15 cellular contexts compared by ENCODE assay signal in the genomic region with DNA sequence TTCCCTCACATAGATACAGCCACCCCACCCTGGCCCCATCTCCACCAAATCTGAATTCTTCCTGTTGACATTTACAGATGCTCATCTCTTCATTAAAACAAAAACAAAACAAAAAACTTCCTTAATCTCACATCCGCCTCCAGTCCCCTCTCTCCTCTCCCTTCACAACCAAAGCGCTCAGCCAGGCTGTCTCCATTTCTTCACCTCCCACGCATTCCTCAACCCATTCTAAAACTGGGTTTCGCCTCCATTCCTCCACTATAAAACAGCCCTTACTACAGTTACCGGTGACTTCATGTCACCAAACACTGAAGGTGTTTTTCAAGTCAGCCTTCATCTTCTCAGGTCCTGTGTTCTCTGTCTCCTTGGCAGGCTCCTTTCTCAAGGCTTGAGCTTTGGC. TPM values are rescaled to one million over a fixed set of nuclear protein-coding genes. Genes with fewer than 3 reads are reported as not detected.
DNase-seq lines count a peak whose midpoint lies in the region; ATAC-seq and TF ChIP-seq lines count a peak whose summit lies in the region.
"Had no signal": no experiment of that assay in that cellular context is flagged by ENCODE, and none has a peak within 500 bp of the region (broad histone marks: within the 10 kb centered on the region; RNA-seq: fewer than 3 reads in every experiment).

No MANE protein-coding gene starts in this region.

- H3K4me2 ChIP-seq in IMR-90 (ENCODE audit: low read depth, low read length) (peak overlapping the region; percentile 44; the same call in 1 of the 2 replicates), fibroblast of lung (ENCODE audit: extremely low read depth, insufficient read depth, low read length) (peak overlapping the region; percentile 64)

- no peaks in the 10 kb centered on the region for H3K9me3 ChIP-seq in CD4-positive, CD25-positive, alpha-beta regulatory T cell (ENCODE audit: control insufficient read depth in 2 of 2, low read length in 2 of 2)
- no peaks in the 10 kb centered on the region for H3K9me3 ChIP-seq in IMR-90 (ENCODE audit: control insufficient read depth, insufficient read depth, low read length)
- H3K9me3 ChIP-seq in fibroblast of lung (ENCODE audit: control insufficient read depth, insufficient read depth, low read depth, low read length) = no peaks in the 10 kb centered on the region

- H4K5ac ChIP-seq in IMR-90 (ENCODE audit: low read depth, low read length) = no peak overlapping the region

- H3K4me1 Mint-ChIP-seq in CD4-positive, CD25-positive, alpha-beta regulatory T cell = peaks cover 0 to 16% (median 8%) of the 10 kb centered on the region in 4 donors
- H3K4me1 Mint-ChIP-seq in activated CD8-positive, alpha-beta T cell treated with anti-CD3 and anti-CD28 coated beads, Interleukin-2, amount 10 ng/mL, durations not matched to agents 7 days and 5 days (ENCODE audit: low read depth) = no peaks in the 10 kb centered on the region

- H3K79me1 ChIP-seq in IMR-90 (ENCODE audit: low read depth in 1 of 2, low read length in 2 of 2) = peaks cover 12 to 33% of the 10 kb centered on the region in 2 experiments

- H3K4ac ChIP-seq in IMR-90 (ENCODE audit: low read depth, low read length) = peak overlapping the region; percentile 48; the same call in 1 of the 2 replicates

- H3K9ac ChIP-seq in IMR-90 (ENCODE audit: low read depth, low read length) (no peak overlapping the region), fibroblast of lung (ENCODE audit: insufficient read depth, low read length) (no peak overlapping the region)

- H3K27ac ChIP-seq in CD4-positive, CD25-positive, alpha-beta regulatory T cell (ENCODE audit: insufficient read depth, low read length, poor library complexity, severe bottlenecking) = no peak overlapping the region
- no peak overlapping the region for H3K27ac ChIP-seq in IMR-90 (ENCODE audit: insufficient read depth, low read length)
- no peak overlapping the region for H3K27ac ChIP-seq in fibroblast of lung (ENCODE audit: insufficient read depth, low read length)

- no peak overlapping the region for H2BK5ac ChIP-seq in IMR-90 (ENCODE audit: low read depth, low read length, poor library complexity, severe bottlenecking)

- peak overlapping the region; percentile 15 to 84; a peak in 2 of 4 replicates for H4K8ac ChIP-seq in IMR-90 (ENCODE audit: low read depth in 2 of 2, low read length in 2 of 2)

- intact Hi-C loops in IMR-90 (cut with micrococcal nuclease) = no loop called here

- in situ Hi-C loops in IMR-90 (cut with MboI; ENCODE audit: low sequenced_read_pairs) = no loop called here

- H3K4me3 ChIP-seq in CD4-positive, CD25-positive, alpha-beta regulatory T cell (ENCODE audit: low read depth, low read length) = no peak overlapping the region
- no peak overlapping the region for H3K4me3 ChIP-seq in IMR-90 (ENCODE audit: insufficient read depth, low read depth, low read length)
- H3K4me3 ChIP-seq in fibroblast of lung (replicated peaks in 1 of 4; ENCODE audit: control extremely low read depth in 1 of 4, insufficient read depth in 1 of 4, low read depth in 3 of 4, low read length in 4 of 4) = peak overlapping the region in 1 of 4 experiments; percentile 4

- BruUV-seq in IMR-90 (replicated peaks; lab: Mats Ljungman, UMichigan) = no TSS peak

- peak overlapping the region; percentile 75 for H3K23ac ChIP-seq in IMR-90 (ENCODE audit: low read depth, low read length)

- no peak overlapping the region for H2BK15ac ChIP-seq in IMR-90 (ENCODE audit: low read depth, low read length)

- TF ChIP-seq CTCF in IMR-90 (conservative IDR thresholded peaks at IDR 0.05; ENCODE audit: low read depth, low read length) (no peak), fibroblast of lung (conservative IDR thresholded peaks at IDR 0.05 in 1 of 2, IDR thresholded peaks at IDR 0.05 in 1 of 2; ENCODE audit: low read depth in 1 of 2, low read length in 2 of 2) (no peak), omental fat pad (IDR thresholded peaks at IDR 0.05) (no peak)

- CTCF ChIA-PET in IMR-90 (lab: Yijun Ruan, JAX) = no interaction called here
- CTCF ChIA-PET in activated CD8-positive, alpha-beta T cell treated with anti-CD3 and anti-CD28 coated beads, Interleukin-2, amount 10 ng/mL, durations not matched to agents 7 days and 5 days (lab: Charles Lee) = interaction anchor here (0.8 kb wide), 1 partner anchor 9 kb away, joined by 3 read pairs; no protein-coding TSS in a partner anchor

- H2AK5ac ChIP-seq in IMR-90 (ENCODE audit: low read depth, low read length) = peak overlapping the region; percentile 52; the same call in 1 of the 2 replicates

- H3K4me1 ChIP-seq in CD4-positive, CD25-positive, alpha-beta regulatory T cell (ENCODE audit: control insufficient read depth, insufficient read depth, low read length, poor library complexity, severe bottlenecking) = peaks cover 5% of the 10 kb centered on the region
- H3K4me1 ChIP-seq in IMR-90 (ENCODE audit: control insufficient read depth, insufficient read depth, low read length) (peaks cover 13% of the 10 kb centered on the region; the same call in 1 of the 2 replicates), fibroblast of lung (ENCODE audit: control insufficient read depth, extremely low read depth, insufficient read depth, low read length) (peaks cover 14% of the 10 kb centered on the region)

- H3K9me1 ChIP-seq in IMR-90 (ENCODE audit: insufficient read depth, low read length) = peaks cover 7% of the 10 kb centered on the region; the same call in 1 of the 2 replicates

- peak overlapping the region; percentile 58 for H2AK9ac ChIP-seq in IMR-90 (replicated peaks; ENCODE audit: low read depth, low read length, poor library complexity)

- no peaks in the 10 kb centered on the region for H3K9me3 Mint-ChIP-seq in CD4-positive, CD25-positive, alpha-beta regulatory T cell
- no peaks in the 10 kb centered on the region for H3K9me3 Mint-ChIP-seq in activated CD8-positive, alpha-beta T cell treated with anti-CD3 and anti-CD28 coated beads, Interleukin-2, amount 10 ng/mL, durations not matched to agents 7 days and 5 days (ENCODE audit: insufficient read depth)
- H3K9me3 Mint-ChIP-seq: central memory CD8-positive, alpha-beta T cell; T-helper 2 cell treated with Interferon-gamma antibody and Interleukin-4, amounts not matched to agents 5 μg/mL and 100 μg/mL, for 36 hours had no signal

- no peak for TF ChIP-seq POLR2A in IMR-90 (IDR thresholded peaks at IDR 0.05; ENCODE audit: low read depth, low read length)

- H3K27ac Mint-ChIP-seq in CD4-positive, CD25-positive, alpha-beta regulatory T cell = peak overlapping the region in 2 of 3 donors; percentile 80
- no peak overlapping the region for H3K27ac Mint-ChIP-seq in activated CD8-positive, alpha-beta T cell treated with anti-CD3 and anti-CD28 coated beads, Interleukin-2, amount 10 ng/mL, durations not matched to agents 7 days and 5 days
- H3K27ac Mint-ChIP-seq: T-helper 2 cell treated with Interferon-gamma antibody and Interleukin-4, amounts not matched to agents 5 μg/mL and 100 μg/mL, for 36 hours had no signal

- H3K27me3 ChIP-seq in CD4-positive, CD25-positive, alpha-beta regulatory T cell (ENCODE audit: control insufficient read depth, insufficient read depth, low read length) = no peaks in the 10 kb centered on the region
- H3K27me3 ChIP-seq in IMR-90 (ENCODE audit: control insufficient read depth, insufficient read depth, low read length) (no peaks in the 10 kb centered on the region), fibroblast of lung (ENCODE audit: control insufficient read depth, insufficient read depth, low read length) (no peaks in the 10 kb centered on the region)

- no peak for ATAC-seq in CD4-positive, CD25-positive, alpha-beta regulatory T cell (ENCODE audit: low read depth in 2 of 2)
- ATAC-seq in IMR-90 (ENCODE audit: low read depth) (peak; percentile 30), omental fat pad (ENCODE audit: low FRiP score) (peak; percentile 25), GM21786 (IDR thresholded peaks at IDR 0.05; ENCODE audit: unreplicated experiment) (no peak)
- no peak for ATAC-seq in activated CD8-positive, alpha-beta T cell treated with anti-CD3 and anti-CD28 coated beads, Interleukin-2, amount 10 ng/mL, durations not matched to agents 7 days and 5 days

- H4K91ac ChIP-seq in IMR-90 (ENCODE audit: insufficient read depth, low read depth, low read length) = no peak overlapping the region

- peaks cover 12% of the 10 kb centered on the region; the same call in 1 of the 2 replicates for H4K20me1 ChIP-seq in IMR-90 (ENCODE audit: insufficient read depth, low read length)
- no peaks in the 10 kb centered on the region for H4K20me1 ChIP-seq in fibroblast of lung (ENCODE audit: control insufficient read depth, extremely low read depth, insufficient read depth, low read length)

- POLR2A ChIA-PET in IMR-90 (lab: Charles Lee; ENCODE audit: unreplicated experiment) = no interaction called here
- POLR2A ChIA-PET in activated CD8-positive, alpha-beta T cell treated with anti-CD3 and anti-CD28 coated beads, Interleukin-2, amount 10 ng/mL, durations not matched to agents 7 days and 5 days (lab: Charles Lee) = no interaction called here

- H2AFZ ChIP-seq in IMR-90 (replicated peaks; ENCODE audit: low read length, poor library complexity) (peak overlapping the region; percentile 11), fibroblast of lung (ENCODE audit: low read length) (no peak overlapping the region)

- 71 to 100% methylated on average over 3 to 5 of the region's 5 CpGs for WGBS in IMR-90 (ENCODE audit: extremely low coverage in 2 of 2, insufficient read length in 1 of 2), 2 experiments

- H3K36me3 ChIP-seq in CD4-positive, CD25-positive, alpha-beta regulatory T cell (ENCODE audit: control insufficient read depth, insufficient read depth, low read length) = no peaks in the 10 kb centered on the region
- H3K36me3 ChIP-seq in IMR-90 (ENCODE audit: control insufficient read depth, insufficient read depth, low read length) (peaks cover 1% of the 10 kb centered on the region; the same call in 1 of the 2 replicates), fibroblast of lung (ENCODE audit: control insufficient read depth, insufficient read depth, low read length) (no peaks in the 10 kb centered on the region)

- peak overlapping the region in 2 of 4 donors; percentile 10 to 58 for H3K4me3 Mint-ChIP-seq in CD4-positive, CD25-positive, alpha-beta regulatory T cell
- H3K4me3 Mint-ChIP-seq in activated CD8-positive, alpha-beta T cell treated with anti-CD3 and anti-CD28 coated beads, Interleukin-2, amount 10 ng/mL, durations not matched to agents 7 days and 5 days = no peak overlapping the region
- H3K4me3 Mint-ChIP-seq: central memory CD8-positive, alpha-beta T cell; T-helper 2 cell treated with Interferon-gamma antibody and Interleukin-4, amounts not matched to agents 5 μg/mL and 100 μg/mL, for 36 hours had no signal

- H3K14ac ChIP-seq in IMR-90 (replicated peaks; ENCODE audit: low read depth, low read length) = no peak overlapping the region

- no peaks in the 10 kb centered on the region for H3K36me3 Mint-ChIP-seq in CD4-positive, CD25-positive, alpha-beta regulatory T cell
- no peaks in the 10 kb centered on the region for H3K36me3 Mint-ChIP-seq in activated CD8-positive, alpha-beta T cell treated with anti-CD3 and anti-CD28 coated beads, Interleukin-2, amount 10 ng/mL, durations not matched to agents 7 days and 5 days (ENCODE audit: low read depth)

- TF ChIP-seq RAD21 in IMR-90 (IDR thresholded peaks at IDR 0.05; ENCODE audit: low read length) = no peak

- H3K18ac ChIP-seq in IMR-90 (ENCODE audit: low read depth, low read length) = no peak overlapping the region

- H2BK120ac ChIP-seq in IMR-90 (ENCODE audit: low read depth, low read length) = no peak overlapping the region

- no peak overlapping the region for H2BK20ac ChIP-seq in IMR-90 (ENCODE audit: low read depth, low read length)

- H3K79me2 ChIP-seq in fibroblast of lung (ENCODE audit: control insufficient read depth, insufficient read depth, low read length) = no peaks in the 10 kb centered on the region

- H3K27me3 Mint-ChIP-seq in CD4-positive, CD25-positive, alpha-beta regulatory T cell = peaks cover 4% of the 10 kb centered on the region
- H3K27me3 Mint-ChIP-seq in activated CD8-positive, alpha-beta T cell treated with anti-CD3 and anti-CD28 coated beads, Interleukin-2, amount 10 ng/mL, durations not matched to agents 7 days and 5 days (ENCODE audit: low read depth) = peaks cover 3% of the 10 kb centered on the region

- dilution Hi-C loops in IMR-90 (cut with HindIII; ENCODE audit: low sequenced_read_pairs, unreplicated experiment) = no loop called here

- no peak for DNase-seq in CD4-positive, CD25-positive, alpha-beta regulatory T cell
- DNase-seq in IMR-90 (no peak), fibroblast of lung (ENCODE audit: low read depth in 2 of 2) (peak in 1 of 2 donors; percentile 29), omental fat pad (ENCODE audit: low spot score) (no peak), middle frontal gyrus (ENCODE audit: extremely low spot score, low spot score) (no peak), SW 1271 (lab: John Stamatoyannopoulos, UW) (no peak)
- DNase-seq in activated CD8-positive, alpha-beta T cell treated with anti-CD3 and anti-CD28 coated beads, Interleukin-2, amount 10 ng/mL, durations not matched to agents 7 days and 5 days = no peak
- DNase-seq: activated CD4-positive, alpha-beta T cell treated with anti-CD3 and anti-CD28 coated beads, Interleukin-2, amount 50 U/mL, for 48 hours; activated naive CD4-positive, alpha-beta T cell treated with Interleukin-2 at 50 U/mL for 16 hours; Kasumi-1; NCI-H2029; NCI-H82 had no signal

- H3K56ac ChIP-seq in IMR-90 (ENCODE audit: extremely low read depth, insufficient read depth, low read length) = no peak overlapping the region

RNA-seq across cellular contexts. Expression of a gene that starts 9.6 kb away (rescaled TPM):
- 7.2 TPM for total RNA-seq in CD4-positive, CD25-positive, alpha-beta regulatory T cell
- polyA plus RNA-seq in CD4-positive, CD25-positive, alpha-beta regulatory T cell = 1 to 10 TPM; 1.2 to 2.8 (median 1.9) TPM
- total RNA-seq in IMR-90 (2012; rRNA removed) (2.5 and 2.7 TPM in 2 replicates), fibroblast of lung (2.8 and 4.5 TPM in 2 replicates), omental fat pad (10 to 100 TPM in 1 of 4 donors, 1 to 10 TPM in 3; 2.3 to 12.0 (median 5.7) TPM)
- polyA plus RNA-seq in IMR-90 (2012; rRNA removed) (2.4 and 2.9 TPM in 2 replicates), fibroblast of lung (3.9 and 4.2 TPM in 2 replicates)
- polyA plus RNA-seq in IMR-90 (2012; cell fraction: cytosol; rRNA removed) = 0.60 and 0.93 TPM in 2 replicates
- 3.3 and 9.6 TPM in 2 replicates for polyA plus RNA-seq in IMR-90 (2012; cell fraction: nucleus; rRNA removed; ENCODE audit: low replicate concordance)
- 3.0 and 4.1 TPM in 2 replicates for polyA plus RNA-seq in fibroblast of lung (2012)
- 6.0 and 9.4 TPM in 2 replicates for polyA minus RNA-seq in fibroblast of lung (ENCODE audit: low replicate concordance)
- total RNA-seq in activated CD8-positive, alpha-beta T cell treated with anti-CD3 and anti-CD28 coated beads, Interleukin-2, amount 10 ng/mL, durations not matched to agents 7 days and 5 days = 1 to 10 TPM; 3.8 to 4.3 TPM

RNA-seq across cellular contexts. Expression of a gene that starts 15.3 kb away (rescaled TPM):
- total RNA-seq in CD4-positive, CD25-positive, alpha-beta regulatory T cell = 6.9 TPM
- 1 to 10 TPM; 1.1 to 2.0 (median 1.4) TPM for polyA plus RNA-seq in CD4-positive, CD25-positive, alpha-beta regulatory T cell
- total RNA-seq in IMR-90 (2012; rRNA removed) (27.6 and 29.2 TPM in 2 replicates), fibroblast of lung (17.7 and 23.1 TPM in 2 replicates), omental fat pad (10 to 100 TPM; 20.0 to 32.4 (median 24.7) TPM)
- polyA plus RNA-seq in IMR-90 (2012; rRNA removed) (42.4 and 50.6 TPM in 2 replicates), fibroblast of lung (58.1 and 62.7 TPM in 2 replicates)
- 13.6 and 47.9 TPM in 2 replicates for polyA plus RNA-seq in IMR-90 (2012; cell fraction: cytosol; rRNA removed)
- 50.1 and 67.0 TPM in 2 replicates for polyA plus RNA-seq in IMR-90 (2012; cell fraction: nucleus; rRNA removed; ENCODE audit: low replicate concordance)
- 47.3 and 55.4 TPM in 2 replicates for polyA plus RNA-seq in fibroblast of lung (2012)
- polyA minus RNA-seq in fibroblast of lung (ENCODE audit: low replicate concordance) = 229 and 301 TPM in 2 replicates
- 1 to 10 TPM; 1.0 to 1.1 TPM for total RNA-seq in activated CD8-positive, alpha-beta T cell treated with anti-CD3 and anti-CD28 coated beads, Interleukin-2, amount 10 ng/mL, durations not matched to agents 7 days and 5 days

RNA-seq across cellular contexts. Expression of a gene that starts 26.9 kb away (rescaled TPM):
- total RNA-seq in CD4-positive, CD25-positive, alpha-beta regulatory T cell = 73.4 TPM
- 10 to 100 TPM; 19.7 to 30.9 (median 20.6) TPM for polyA plus RNA-seq in CD4-positive, CD25-positive, alpha-beta regulatory T cell
- 23.6 and 26.9 TPM in 2 replicates for total RNA-seq in IMR-90 (2012; rRNA removed)
- polyA plus RNA-seq in IMR-90 (2012; rRNA removed) = 20.0 and 23.3 TPM in 2 replicates
- 13.6 and 13.7 TPM in 2 replicates for polyA plus RNA-seq in IMR-90 (2012; cell fraction: cytosol; rRNA removed)
- polyA plus RNA-seq in IMR-90 (2012; cell fraction: nucleus; rRNA removed; ENCODE audit: low replicate concordance) = 90.9 and 107 TPM in 2 replicates
- 29.0 and 33.5 TPM in 2 replicates for total RNA-seq in fibroblast of lung
- polyA plus RNA-seq in fibroblast of lung = 16.1 and 20.6 TPM in 2 replicates
- polyA plus RNA-seq in fibroblast of lung (2012) = 16.1 and 19.0 TPM in 2 replicates
- 24.9 and 29.9 TPM in 2 replicates for polyA minus RNA-seq in fibroblast of lung (ENCODE audit: low replicate concordance)
- total RNA-seq in omental fat pad = 10 to 100 TPM; 15.1 to 20.3 (median 19.4) TPM
- 10 to 100 TPM; 31.7 to 32.4 TPM for total RNA-seq in activated CD8-positive, alpha-beta T cell treated with anti-CD3 and anti-CD28 coated beads, Interleukin-2, amount 10 ng/mL, durations not matched to agents 7 days and 5 days

Comparison
In these comparisons a context has a peak if more than half of its experiments do, and no peak if none do; other contexts are left out.
1. ATAC-seq: peak in IMR-90 (single experiment) and omental fat pad (single experiment); none in CD4-positive, CD25-positive, alpha-beta regulatory T cell (0 of 2), activated CD8-positive, alpha-beta T cell treated with anti-CD3 and anti-CD28 coated beads, Interleukin-2, amount 10 ng/mL, durations not matched to agents 7 days and 5 days (single experiment) and GM21786 (single experiment).